In the genomic region with DNA sequence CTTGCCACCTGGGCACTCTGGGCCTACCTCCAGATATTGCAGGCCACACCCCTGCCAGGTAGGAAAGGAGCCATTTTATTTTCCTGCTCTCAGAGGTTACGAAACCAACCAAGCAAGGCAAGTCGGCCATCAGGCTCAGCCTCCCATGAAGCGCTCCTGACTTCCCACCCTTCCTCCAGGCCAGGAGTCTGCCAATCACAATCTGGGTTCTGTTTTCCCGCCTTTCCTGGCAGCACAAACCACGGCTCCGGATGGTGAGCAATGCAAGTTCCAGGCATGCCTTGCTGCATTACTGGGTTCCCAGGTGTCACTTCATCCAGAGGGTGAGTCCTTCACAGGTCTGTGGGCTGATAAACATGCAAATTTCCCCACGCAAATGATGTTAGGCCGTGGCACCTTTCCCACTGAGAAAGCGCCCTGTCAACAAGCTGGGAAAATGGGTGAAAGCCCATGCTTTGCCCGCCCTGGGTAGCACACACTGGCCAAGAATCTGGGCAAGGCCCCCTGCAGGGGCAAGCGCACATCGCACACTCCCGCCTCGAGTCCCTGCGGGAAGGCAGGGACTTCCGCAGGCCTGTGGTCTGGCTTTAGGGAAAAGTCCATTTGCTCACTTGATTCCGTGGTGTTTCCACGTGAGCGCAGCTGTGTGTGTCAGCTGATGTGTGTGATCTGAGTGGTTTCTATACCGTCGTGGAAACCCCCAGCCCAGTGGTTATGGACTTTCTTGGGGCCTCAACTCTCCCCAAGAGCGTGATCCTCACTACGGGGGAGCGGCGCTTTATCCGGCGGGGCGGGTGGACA, we compare ENCODE assay signal across 8 cellular contexts.
DNase-seq lines count a peak whose midpoint lies in the region; ATAC-seq and TF ChIP-seq lines count a peak whose summit lies in the region.

No MANE protein-coding gene starts in this region.

- H3K4me1 ChIP-seq in Peyer's patch (peaks cover 7 to 40% (median 17%) of the 10 kb centered on the region in 4 donors), foreskin keratinocyte (peaks cover 34% of the 10 kb centered on the region), sigmoid colon (peaks cover 0 to 75% (median 55%) of the 10 kb centered on the region in 4 donors)

- H3K27me3 ChIP-seq in Peyer's patch (no peaks in the 10 kb centered on the region), foreskin keratinocyte (no peaks in the 10 kb centered on the region), sigmoid colon (no peaks in the 10 kb centered on the region)

- intact Hi-C loops in sigmoid colon (cut with DNase I): loop anchor here (1.0 kb wide), 1 partner anchor 62 kb away; a partner anchor contains a TSS

- H3K27ac ChIP-seq in Peyer's patch: peak overlapping the region; percentile 28 to 85 (median 52)
- H3K27ac ChIP-seq in foreskin keratinocyte: peak overlapping the region; percentile 56
- H3K27ac ChIP-seq in sigmoid colon: peak overlapping the region; percentile 84 to 95 (median 92)

- H3K9me3 ChIP-seq in Peyer's patch (no peaks in the 10 kb centered on the region), sigmoid colon (no peaks in the 10 kb centered on the region)

- TF ChIP-seq POLR2A in Peyer's patch (IDR thresholded peaks at IDR 0.05) (no peak), sigmoid colon (IDR thresholded peaks at IDR 0.05) (no peak)

- ATAC-seq in foreskin keratinocyte: peak; percentile 58
- ATAC-seq in HG03025 (IDR thresholded peaks at IDR 0.05; ENCODE audit: low FRiP score, unreplicated experiment): no peak
- ATAC-seq in GM21528 (IDR thresholded peaks at IDR 0.05; ENCODE audit: low FRiP score, unreplicated experiment): no peak
- no peak for ATAC-seq in HG03108 (IDR thresholded peaks at IDR 0.05; ENCODE audit: unreplicated experiment)

- TF ChIP-seq CTCF in GM12875 (IDR thresholded peaks at IDR 0.05; ENCODE audit: borderline replicate concordance, insufficient read depth, low read depth, low read length) (peak; percentile 24; the same call in 1 of the 2 replicates), Peyer's patch (IDR thresholded peaks at IDR 0.05) (no peak), foreskin keratinocyte (conservative IDR thresholded peaks at IDR 0.05) (peak; percentile 52), sigmoid colon (IDR thresholded peaks at IDR 0.05) (no peak)

- H3K4me3 ChIP-seq in GM12875 (ENCODE audit: low read depth, low read length): no peak overlapping the region
- H3K4me3 ChIP-seq in Peyer's patch: no peak overlapping the region
- H3K4me3 ChIP-seq in sigmoid colon: peak overlapping the region in 2 of 4 donors; percentile 50 to 54

- H3K36me3 ChIP-seq in Peyer's patch: no peaks in the 10 kb centered on the region
- H3K36me3 ChIP-seq in sigmoid colon: no peaks in the 10 kb centered on the region

- TF ChIP-seq EP300 in sigmoid colon (IDR thresholded peaks at IDR 0.05): no peak

- 80 to 87% methylated on average over 28 of the region's 28 CpGs for WGBS in sigmoid colon, 2 donors

- no peak for DNase-seq in Peyer's patch
- peak; percentile 69 to 85 for DNase-seq in foreskin keratinocyte
- DNase-seq in sigmoid colon: no peak
- DNase-seq in activated effector memory CD4-positive, alpha-beta T cell treated with Interleukin-2 at 50 U/mL for 16 hours: no peak

Comparison
In these comparisons a context has a peak if more than half of its experiments do, and no peak if none do; other contexts are left out.
1. CTCF ChIP-seq: peak in GM12875 (single experiment) and foreskin keratinocyte (single experiment); none in Peyer's patch (0 of 6) and sigmoid colon (0 of 4).
2. DNase-seq: peak in foreskin keratinocyte (2 of 2); none in Peyer's patch (0 of 3), sigmoid colon (single experiment) and activated effector memory CD4-positive, alpha-beta T cell treated with Interleukin-2 at 50 U/mL for 16 hours (single experiment).
3. Peak in every context shown above with its lines, with median percentiles within 50 percentile points of each other: H3K27ac ChIP-seq.